Comparison of ENCODE assay signal across 1 cellular context in the genomic region with DNA sequence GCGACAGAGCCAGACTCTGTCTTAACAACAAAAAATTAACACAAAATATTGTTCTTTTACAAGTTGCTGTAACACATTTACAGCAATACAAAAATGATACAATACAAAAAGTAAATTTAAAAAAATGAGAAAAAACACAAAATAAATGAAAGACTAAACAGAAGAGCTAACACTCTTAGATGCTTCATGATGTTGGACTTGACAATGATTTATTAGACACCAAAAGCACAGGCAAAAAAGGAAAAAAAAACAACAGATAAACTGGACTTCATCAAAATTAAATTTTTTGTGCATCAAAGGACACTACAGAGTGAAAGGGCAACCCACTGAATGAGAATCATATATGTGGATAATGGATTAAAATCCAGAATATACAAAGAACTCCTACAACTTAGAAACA.
TF ChIP-seq lines count a peak whose summit lies in the region.

No MANE protein-coding gene starts in this region.

TF ChIP-seq in K562, 482 proteins besides CTCF, POLR2A, EP300 and RAD21:
- TF ChIP-seq, protein P1, sequence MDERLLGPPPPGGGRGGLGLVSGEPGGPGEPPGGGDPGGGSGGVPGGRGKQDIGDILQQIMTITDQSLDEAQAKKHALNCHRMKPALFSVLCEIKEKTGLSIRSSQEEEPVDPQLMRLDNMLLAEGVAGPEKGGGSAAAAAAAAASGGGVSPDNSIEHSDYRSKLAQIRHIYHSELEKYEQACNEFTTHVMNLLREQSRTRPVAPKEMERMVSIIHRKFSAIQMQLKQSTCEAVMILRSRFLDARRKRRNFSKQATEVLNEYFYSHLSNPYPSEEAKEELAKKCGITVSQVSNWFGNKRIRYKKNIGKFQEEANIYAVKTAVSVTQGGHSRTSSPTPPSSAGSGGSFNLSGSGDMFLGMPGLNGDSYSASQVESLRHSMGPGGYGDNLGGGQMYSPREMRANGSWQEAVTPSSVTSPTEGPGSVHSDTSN (CRISPR knock-in tag; IDR thresholded peaks at IDR 0.05; ENCODE audit: low read depth) = no peak
- TF ChIP-seq, protein P1 (tag; conservative IDR thresholded peaks at IDR 0.05; ENCODE audit: low read depth) = 0 out of 2 replicates have a peak, but pooled peaks have one; percentile 29
- TF ChIP-seq, protein P2, sequence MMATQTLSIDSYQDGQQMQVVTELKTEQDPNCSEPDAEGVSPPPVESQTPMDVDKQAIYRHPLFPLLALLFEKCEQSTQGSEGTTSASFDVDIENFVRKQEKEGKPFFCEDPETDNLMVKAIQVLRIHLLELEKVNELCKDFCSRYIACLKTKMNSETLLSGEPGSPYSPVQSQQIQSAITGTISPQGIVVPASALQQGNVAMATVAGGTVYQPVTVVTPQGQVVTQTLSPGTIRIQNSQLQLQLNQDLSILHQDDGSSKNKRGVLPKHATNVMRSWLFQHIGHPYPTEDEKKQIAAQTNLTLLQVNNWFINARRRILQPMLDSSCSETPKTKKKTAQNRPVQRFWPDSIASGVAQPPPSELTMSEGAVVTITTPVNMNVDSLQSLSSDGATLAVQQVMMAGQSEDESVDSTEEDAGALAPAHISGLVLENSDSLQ (IDR thresholded peaks at IDR 0.05) = peak; percentile 29; the same call in 1 of the 2 replicates
- TF ChIP-seq MEIS2 (IDR thresholded peaks at IDR 0.05; ENCODE audit: partially characterized antibody) = peak; percentile 50
- TF ChIP-seq EGR1 (conservative IDR thresholded peaks at IDR 0.05) = no peak
